20 cellular contexts compared by ENCODE assay signal in the genomic region with DNA sequence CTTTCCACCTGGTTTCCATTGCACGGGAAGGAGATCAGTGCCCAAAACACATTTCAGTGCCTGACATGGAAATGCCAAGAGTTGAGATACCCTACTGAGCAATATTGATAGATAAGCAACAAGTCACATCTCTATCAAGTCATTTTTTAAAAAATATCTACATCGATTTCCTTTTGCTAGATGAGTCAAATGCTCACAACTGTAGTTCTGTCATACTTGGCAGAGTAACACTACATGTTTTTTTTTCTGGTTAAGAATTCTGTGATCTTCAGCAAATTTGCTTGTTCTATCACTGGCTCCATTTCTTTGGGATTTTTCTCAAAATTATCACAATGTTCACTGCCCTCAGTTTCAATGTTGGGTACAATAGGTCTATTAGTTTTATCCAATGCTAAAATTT.
A peak's percentile ranks its signal among the peaks of the same experiment; 100 is the strongest.
DNase-seq lines count a peak whose midpoint lies in the region; ATAC-seq and TF ChIP-seq lines count a peak whose summit lies in the region.
"Had no signal": no experiment of that assay in that cellular context is flagged by ENCODE, and none has a peak within 500 bp of the region (broad histone marks: within the 10 kb centered on the region; RNA-seq: fewer than 3 reads in every experiment).

No MANE protein-coding gene starts in this region.

- no peaks in the 10 kb centered on the region for H3K27me3 Mint-ChIP-seq in activated T-helper 17 cell treated with anti-CD3 and anti-CD28 coated beads, Interleukin-2, amount 50 U/mL, for 72 hours
- H3K27me3 Mint-ChIP-seq in stimulated activated naive B cell treated with anti-CD40 and anti-IgM and Interleukin-4, amounts not matched to agents 10 μg/mL and 1 μg/mL and 100 μg/mL, for 72 hours: no peaks in the 10 kb centered on the region
- no peaks in the 10 kb centered on the region for H3K27me3 Mint-ChIP-seq in nephron progenitor cell (ENCODE audit: low read depth, poor library complexity)

- H3K4me1 Mint-ChIP-seq in activated T-helper 17 cell treated with anti-CD3 and anti-CD28 coated beads, Interleukin-2, amount 50 U/mL, for 72 hours: no peaks in the 10 kb centered on the region
- H3K4me1 Mint-ChIP-seq in stimulated activated naive B cell treated with anti-CD40 and anti-IgM and Interleukin-4, amounts not matched to agents 10 μg/mL and 1 μg/mL and 100 μg/mL, for 72 hours: peaks cover 5 to 13% of the 10 kb centered on the region in 2 donors
- no peaks in the 10 kb centered on the region for H3K4me1 Mint-ChIP-seq in nephron progenitor cell

- WGBS in lower leg skin, 2 donors: 46 to 54% methylated on average over 2 of the region's 2 CpGs

- peak; percentile 16 for ATAC-seq in activated T-helper 17 cell treated with anti-CD3 and anti-CD28 coated beads, Interleukin-2, amount 50 U/mL, for 72 hours (replicated peaks)
- ATAC-seq in stimulated activated naive B cell treated with anti-CD40 and anti-IgM and Interleukin-4, amounts not matched to agents 10 μg/mL and 1 μg/mL and 100 μg/mL, for 72 hours (replicated peaks): no peak
- ATAC-seq: A549, PC-3 had no signal

- H3K36me3 Mint-ChIP-seq in activated T-helper 17 cell treated with anti-CD3 and anti-CD28 coated beads, Interleukin-2, amount 50 U/mL, for 72 hours (ENCODE audit: low read depth): no peaks in the 10 kb centered on the region
- H3K36me3 Mint-ChIP-seq in stimulated activated naive B cell treated with anti-CD40 and anti-IgM and Interleukin-4, amounts not matched to agents 10 μg/mL and 1 μg/mL and 100 μg/mL, for 72 hours: no peaks in the 10 kb centered on the region
- H3K36me3 Mint-ChIP-seq in nephron progenitor cell (ENCODE audit: low read depth): no peaks in the 10 kb centered on the region

- H3K27ac Mint-ChIP-seq in activated T-helper 17 cell treated with anti-CD3 and anti-CD28 coated beads, Interleukin-2, amount 50 U/mL, for 72 hours: peak overlapping the region; percentile 70
- peak overlapping the region; percentile 52 for H3K27ac Mint-ChIP-seq in stimulated activated naive B cell treated with anti-CD40 and anti-IgM and Interleukin-4, amounts not matched to agents 10 μg/mL and 1 μg/mL and 100 μg/mL, for 72 hours
- no peak overlapping the region for H3K27ac Mint-ChIP-seq in nephron progenitor cell
- H3K27ac Mint-ChIP-seq: IgD-negative memory B cell had no signal

- no peaks in the 10 kb centered on the region for H3K9me3 Mint-ChIP-seq in activated T-helper 17 cell treated with anti-CD3 and anti-CD28 coated beads, Interleukin-2, amount 50 U/mL, for 72 hours
- peaks cover 0 to 2% of the 10 kb centered on the region in 2 donors for H3K9me3 Mint-ChIP-seq in stimulated activated naive B cell treated with anti-CD40 and anti-IgM and Interleukin-4, amounts not matched to agents 10 μg/mL and 1 μg/mL and 100 μg/mL, for 72 hours
- no peaks in the 10 kb centered on the region for H3K9me3 Mint-ChIP-seq in nephron progenitor cell
- H3K9me3 Mint-ChIP-seq: IgD-negative memory B cell had no signal

- no peak overlapping the region for H3K4me3 ChIP-seq in lower leg skin (ENCODE audit: low read depth, poor library complexity, severe bottlenecking)
- H3K4me3 ChIP-seq: A549, SJCRH30 had no signal

- no peak for TF ChIP-seq POLR2A in lower leg skin (IDR thresholded peaks at IDR 0.05)

- intact Hi-C loops in lower leg skin (cut with DNase I; ENCODE audit: low total_unique reads): no loop called here

- no peak for TF ChIP-seq CTCF in nephron progenitor cell (IDR thresholded peaks at IDR 0.05)
- no peak for TF ChIP-seq CTCF in lower leg skin (IDR thresholded peaks at IDR 0.05)

- DNase-seq in AG08396 (ENCODE audit: low spot score) (peak; percentile 8), fibroblast of peridontal ligament (ENCODE audit: extremely low read depth) (peak; percentile 66), cerebellar cortex (ENCODE audit: low spot score) (no peak), nephron progenitor cell (no peak), lower leg skin (ENCODE audit: low spot score in 2 of 2) (no peak)
- no peak for DNase-seq in stimulated activated naive B cell treated with anti-CD40 and anti-IgM and Interleukin-4, amounts not matched to agents 10 μg/mL and 1 μg/mL and 100 μg/mL, for 72 hours
- DNase-seq: BE2C; DMS153; DND-41; MM.1S; NCI-H2029; NCI-H446 treated with DMSO at 0.1 percent for 48 hours; NCI-H526; NCI-H82; NK-92 treated with Interleukin-12 subunit alpha and Interleukin-12 subunit beta, amount 100 ng/mL, for 24 hours; PC-3; SJCRH30 had no signal

- peak overlapping the region; percentile 24 for H3K4me3 Mint-ChIP-seq in activated T-helper 17 cell treated with anti-CD3 and anti-CD28 coated beads, Interleukin-2, amount 50 U/mL, for 72 hours
- H3K4me3 Mint-ChIP-seq in stimulated activated naive B cell treated with anti-CD40 and anti-IgM and Interleukin-4, amounts not matched to agents 10 μg/mL and 1 μg/mL and 100 μg/mL, for 72 hours: no peak overlapping the region
- H3K4me3 Mint-ChIP-seq in nephron progenitor cell: no peak overlapping the region
- H3K4me3 Mint-ChIP-seq: IgD-negative memory B cell had no signal

Comparison
In these comparisons a context has a peak if more than half of its experiments do, and no peak if none do; other contexts are left out.
1. DNase-seq: peak in AG08396 (single experiment) and fibroblast of peridontal ligament (single experiment); none in stimulated activated naive B cell treated with anti-CD40 and anti-IgM and Interleukin-4, amounts not matched to agents 10 μg/mL and 1 μg/mL and 100 μg/mL, for 72 hours (single experiment), cerebellar cortex (single experiment), nephron progenitor cell (single experiment) and lower leg skin (0 of 2).